In genomic region chr15:65841121-65841930, GRCh38 we compare ENCODE assay signal across 13 cellular contexts. TPM values are rescaled to one million over a fixed set of nuclear protein-coding genes. Genes with fewer than 3 reads are reported as not detected.
DNase-seq lines count a peak whose midpoint lies in the region; ATAC-seq and TF ChIP-seq lines count a peak whose summit lies in the region.
"Had no signal": no experiment of that assay in that cellular context is flagged by ENCODE, and none has a peak within 500 bp of the region (broad histone marks: within the 10 kb centered on the region; RNA-seq: fewer than 3 reads in every experiment).

No MANE protein-coding gene starts in this region.

- H3K36me3 ChIP-seq in Panc1 (ENCODE audit: control insufficient read depth, insufficient read depth, low read length) (no peaks in the 10 kb centered on the region), neuronal stem cell (replicated peaks in 1 of 2; ENCODE audit: control insufficient read depth in 2 of 2, insufficient read depth in 2 of 2, low read length in 2 of 2) (no peaks in the 10 kb centered on the region), mesendoderm (ENCODE audit: control insufficient read depth, insufficient read depth, low read length) (no peaks in the 10 kb centered on the region)
- H3K36me3 ChIP-seq: heart left ventricle had no signal

- TF ChIP-seq CTCF in Panc1 (IDR thresholded peaks at IDR 0.05) (no peak), epithelial cell of proximal tubule (conservative IDR thresholded peaks at IDR 0.05; ENCODE audit: low read depth, low read length) (no peak)

- peaks cover 6 to 10% of the 10 kb centered on the region in 2 donors for H3K4me1 Mint-ChIP-seq in natural killer cell treated with Interleukin-12 subunit alpha and Interleukin-12 subunit beta and Interleukin-15 and Interleukin-18, amount 100 ng/mL, for 72 hours (ENCODE audit: low read depth in 2 of 2)

- CTCF ChIA-PET in Panc1 (lab: Charles Lee) = no interaction called here

- H3K23ac ChIP-seq in neuronal stem cell (ENCODE audit: low read depth, low read length, poor library complexity) = no peak overlapping the region
- H3K23ac ChIP-seq in mesendoderm (ENCODE audit: low read length) = no peak overlapping the region

- no peak overlapping the region for H4K5ac ChIP-seq in mesendoderm (ENCODE audit: low read length)

- H2BK12ac ChIP-seq in neuronal stem cell (ENCODE audit: low read length) = no peak overlapping the region

- no peaks in the 10 kb centered on the region for H3K27me3 Mint-ChIP-seq in natural killer cell treated with Interleukin-12 subunit alpha and Interleukin-12 subunit beta and Interleukin-15 and Interleukin-18, amount 100 ng/mL, for 72 hours
- H3K27me3 Mint-ChIP-seq: activated CD4-positive, alpha-beta memory T cell treated with anti-CD3 and anti-CD28 coated beads for 36 hours had no signal

- H3K4me3 ChIP-seq in Panc1 (ENCODE audit: low read depth in 2 of 2, low read length in 2 of 2) (peak overlapping the region in 1 of 2 experiments; percentile 32; a peak in 2 of 4 replicates), epithelial cell of proximal tubule (ENCODE audit: low read depth, low read length) (peak overlapping the region; percentile 25), neuronal stem cell (ENCODE audit: low read length in 2 of 2) (no peak overlapping the region), mesendoderm (ENCODE audit: low read length) (no peak overlapping the region)

- peak overlapping the region in 1 of 2 donors; percentile 31 for H3K27ac Mint-ChIP-seq in natural killer cell treated with Interleukin-12 subunit alpha and Interleukin-12 subunit beta and Interleukin-15 and Interleukin-18, amount 100 ng/mL, for 72 hours
- H3K27ac Mint-ChIP-seq: activated CD4-positive, alpha-beta memory T cell treated with anti-CD3 and anti-CD28 coated beads for 36 hours had no signal

- in situ Hi-C loops in Panc1 (cut with HindIII; ENCODE audit: low pct_unique_long_range_greater_than_20kb, low sequenced_read_pairs) = no loop called here

- no peak overlapping the region for H3K9ac ChIP-seq in neuronal stem cell (ENCODE audit: low read depth, low read length, poor library complexity)
- H3K9ac ChIP-seq in mesendoderm (ENCODE audit: low read length) = no peak overlapping the region
- H3K9ac ChIP-seq: KMS-11 had no signal

- no peak overlapping the region for H3K14ac ChIP-seq in neuronal stem cell (ENCODE audit: low read length)

- H3K9me3 ChIP-seq in Panc1 (ENCODE audit: control insufficient read depth, insufficient read depth, low read depth, low read length) = no peaks in the 10 kb centered on the region
- H3K9me3 ChIP-seq in neuronal stem cell (replicated peaks in 1 of 2; ENCODE audit: control insufficient read depth in 2 of 2, insufficient read depth in 1 of 2, low read depth in 1 of 2, low read length in 2 of 2) = peaks cover 0 to 1% of the 10 kb centered on the region in 2 donors
- H3K9me3 ChIP-seq: heart left ventricle had no signal

- POLR2A ChIA-PET in Panc1 (lab: Charles Lee) = no interaction called here

- no peaks in the 10 kb centered on the region for H3K9me3 Mint-ChIP-seq in natural killer cell treated with Interleukin-12 subunit alpha and Interleukin-12 subunit beta and Interleukin-15 and Interleukin-18, amount 100 ng/mL, for 72 hours
- H3K9me3 Mint-ChIP-seq: activated CD4-positive, alpha-beta memory T cell treated with anti-CD3 and anti-CD28 coated beads for 36 hours had no signal

- no TSS peak for BruUV-seq in Panc1 (replicated peaks; lab: Mats Ljungman, UMichigan)

- H3K79me1 ChIP-seq in neuronal stem cell (ENCODE audit: low read depth, low read length) = no peaks in the 10 kb centered on the region
- no peaks in the 10 kb centered on the region for H3K79me1 ChIP-seq in mesendoderm (ENCODE audit: low read length)

- peak overlapping the region; percentile 73 for H2AFZ ChIP-seq in neuronal stem cell (ENCODE audit: low read length)

- WGBS in neuronal stem cell (ENCODE audit: extremely low coverage in 2 of 2, insufficient read length in 2 of 2, insufficient replicate concordance in 1 of 2), 2 donors = no CpG with 5 or more reads among the region's 11 CpGs
- no CpG with 5 or more reads among the region's 11 CpGs for WGBS in mesendoderm (ENCODE audit: extremely low coverage, insufficient coverage, low lambda C conversion rate)

- H3K4ac ChIP-seq in neuronal stem cell (ENCODE audit: low read length) (no peak overlapping the region), mesendoderm (ENCODE audit: low read depth, low read length) (no peak overlapping the region)

- H2BK120ac ChIP-seq in neuronal stem cell (ENCODE audit: low read depth, low read length) (no peak overlapping the region), mesendoderm (ENCODE audit: low read depth, low read length) (no peak overlapping the region)

- no peak overlapping the region for H4K91ac ChIP-seq in neuronal stem cell (ENCODE audit: low read depth, low read length, poor library complexity)

- no peaks in the 10 kb centered on the region for H3K36me3 Mint-ChIP-seq in natural killer cell treated with Interleukin-12 subunit alpha and Interleukin-12 subunit beta and Interleukin-15 and Interleukin-18, amount 100 ng/mL, for 72 hours
- H3K36me3 Mint-ChIP-seq: activated CD4-positive, alpha-beta memory T cell treated with anti-CD3 and anti-CD28 coated beads for 36 hours had no signal

- H2BK5ac ChIP-seq in neuronal stem cell (ENCODE audit: low read length) (no peak overlapping the region), mesendoderm (ENCODE audit: low read length) (no peak overlapping the region)

- intact Hi-C loops in Panc1 (cut with micrococcal nuclease; ENCODE audit: unreplicated experiment) = no loop called here

- H3K27ac ChIP-seq in Panc1 (ENCODE audit: low read length) (no peak overlapping the region), neuronal stem cell (replicated peaks; ENCODE audit: low read length) (no peak overlapping the region), mesendoderm (ENCODE audit: low read depth, low read length) (no peak overlapping the region)
- H3K27ac ChIP-seq: KMS-11 had no signal

- DNase-seq in CD1c-positive myeloid dendritic cell (ENCODE audit: extremely low spot score) (peak; percentile 70), Panc1 (ENCODE audit: low read depth, low spot score) (no peak), epithelial cell of proximal tubule (ENCODE audit: low read depth) (no peak), neuronal stem cell (ENCODE audit: low spot score) (no peak), mesendoderm (no peak)
- DNase-seq in activated naive CD4-positive, alpha-beta T cell treated with anti-CD3 and anti-CD28 coated beads, Interleukin-2, amount 50 U/mL, for 16 hours = no peak
- no peak for DNase-seq in natural killer cell treated with Interleukin-12 subunit alpha and Interleukin-12 subunit beta and Interleukin-15 and Interleukin-18, amount 100 ng/mL, for 72 hours (ENCODE audit: low spot score)
- DNase-seq: activated CD4-positive, alpha-beta memory T cell treated with anti-CD3 and anti-CD28 coated beads for 36 hours; amygdala; DMS153 had no signal

- H3K56ac ChIP-seq in mesendoderm (ENCODE audit: low read length) = no peak overlapping the region

- H2AK5ac ChIP-seq in neuronal stem cell (ENCODE audit: low read depth, low read length) (no peak overlapping the region), mesendoderm (ENCODE audit: low read length) (no peak overlapping the region)

- ATAC-seq in Panc1 (peak; percentile 79), HG03571 (IDR thresholded peaks at IDR 0.05; ENCODE audit: unreplicated experiment) (no peak)
- no peak for ATAC-seq in natural killer cell treated with Interleukin-12 subunit alpha and Interleukin-12 subunit beta and Interleukin-15 and Interleukin-18, amount 100 ng/mL, for 72 hours

- peak overlapping the region; percentile 58 for H3K18ac ChIP-seq in neuronal stem cell (ENCODE audit: low read length)
- no peak overlapping the region for H3K18ac ChIP-seq in mesendoderm (ENCODE audit: low read length)

- no peak overlapping the region for H3K4me3 Mint-ChIP-seq in natural killer cell treated with Interleukin-12 subunit alpha and Interleukin-12 subunit beta and Interleukin-15 and Interleukin-18, amount 100 ng/mL, for 72 hours
- H3K4me3 Mint-ChIP-seq: activated CD4-positive, alpha-beta memory T cell treated with anti-CD3 and anti-CD28 coated beads for 36 hours had no signal

- H2BK15ac ChIP-seq in neuronal stem cell (ENCODE audit: low read length) (no peak overlapping the region), mesendoderm (replicated peaks; ENCODE audit: low read depth) (no peak overlapping the region)

- H3K4me1 ChIP-seq in Panc1 (ENCODE audit: control insufficient read depth, insufficient read depth, low read length) (no peaks in the 10 kb centered on the region), neuronal stem cell (ENCODE audit: control insufficient read depth in 2 of 2, insufficient read depth in 1 of 2, low read depth in 1 of 2, low read length in 2 of 2) (no peaks in the 10 kb centered on the region), mesendoderm (ENCODE audit: control insufficient read depth, low read depth, low read length) (no peaks in the 10 kb centered on the region)

- no peak overlapping the region for H3K4me2 ChIP-seq in neuronal stem cell (ENCODE audit: insufficient read depth, low read length, poor library complexity, severe bottlenecking)
- no peak overlapping the region for H3K4me2 ChIP-seq in mesendoderm (ENCODE audit: low read length)
- H3K4me2 ChIP-seq: KMS-11 had no signal

- H4K8ac ChIP-seq in neuronal stem cell (ENCODE audit: low read depth, low read length) (no peak overlapping the region), mesendoderm (ENCODE audit: low read depth, low read length) (no peak overlapping the region)

- H3K27me3 ChIP-seq in Panc1 (ENCODE audit: control insufficient read depth, insufficient read depth, low read length) (no peaks in the 10 kb centered on the region), neuronal stem cell (ENCODE audit: control insufficient read depth in 3 of 3, insufficient read depth in 3 of 3, low read depth in 1 of 3, low read length in 3 of 3) (no peaks in the 10 kb centered on the region), mesendoderm (ENCODE audit: insufficient read depth, low read length, poor library complexity) (no peaks in the 10 kb centered on the region)
- H3K27me3 ChIP-seq: heart left ventricle had no signal

- H3K79me2 ChIP-seq in mesendoderm (ENCODE audit: control insufficient read depth, insufficient read depth, low read length) = no peaks in the 10 kb centered on the region

RNA-seq across cellular contexts. Expression of gene RAB11A, which starts 28.0 kb away (rescaled TPM):
- total RNA-seq in Panc1 (2021; ENCODE audit: unreplicated experiment) = 263 TPM
- polyA plus RNA-seq in Panc1 (2012; ENCODE audit: insufficient read length) = 211 TPM
- total RNA-seq in epithelial cell of proximal tubule = 199 and 350 TPM in 2 replicates
- polyA plus RNA-seq in neuronal stem cell (2013, experiment 1 of 2) = 328 TPM
- polyA plus RNA-seq in neuronal stem cell (2013, experiment 2 of 2) = 322 TPM
- 100 to 1,000 TPM; 101 to 164 TPM for total RNA-seq in natural killer cell treated with Interleukin-12 subunit alpha and Interleukin-12 subunit beta and Interleukin-15 and Interleukin-18, amount 100 ng/mL, for 72 hours
- 280 TPM for polyA plus RNA-seq in mesendoderm (2013, experiment 1 of 2)
- 273 TPM for polyA plus RNA-seq in mesendoderm (2013, experiment 2 of 2)

RNA-seq across cellular contexts. Expression of gene DENND4A, which starts 49.2 kb away (rescaled TPM):
- 14.4 TPM for total RNA-seq in Panc1 (2021; ENCODE audit: unreplicated experiment)
- polyA plus RNA-seq in Panc1 (2012; ENCODE audit: insufficient read length) = 6.8 TPM
- total RNA-seq in epithelial cell of proximal tubule = 5.2 and 9.9 TPM in 2 replicates
- polyA plus RNA-seq in neuronal stem cell (2013, experiment 1 of 2) = 3.2 TPM
- polyA plus RNA-seq in neuronal stem cell (2013, experiment 2 of 2) = 3.2 TPM
- 100 to 1,000 TPM; 114 to 121 TPM for total RNA-seq in natural killer cell treated with Interleukin-12 subunit alpha and Interleukin-12 subunit beta and Interleukin-15 and Interleukin-18, amount 100 ng/mL, for 72 hours
- 1.9 TPM for polyA plus RNA-seq in mesendoderm (2013, experiment 1 of 2)
- 1.9 TPM for polyA plus RNA-seq in mesendoderm (2013, experiment 2 of 2)
